ENCODE assay signal across 15 cellular contexts in the genomic region with DNA sequence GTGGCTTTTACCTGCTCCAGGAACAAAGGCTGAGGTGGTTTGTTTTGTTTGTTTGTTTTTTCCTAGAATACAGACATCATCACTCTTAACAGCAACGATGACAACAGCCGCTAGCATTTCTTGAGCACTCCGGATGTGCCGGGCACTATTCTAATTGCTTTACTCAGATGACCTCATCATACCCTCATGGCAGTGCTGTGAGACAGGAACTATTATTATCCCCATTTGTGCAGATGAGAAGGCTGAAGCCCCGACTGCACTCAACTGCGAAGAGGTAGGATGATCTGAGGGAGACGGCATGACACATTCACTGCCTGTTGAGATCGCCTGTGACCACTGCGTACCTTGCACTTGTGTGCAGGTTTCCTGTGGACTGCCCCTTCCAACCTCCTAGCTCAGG.
DNase-seq lines count a peak whose midpoint lies in the region; ATAC-seq lines count a peak whose summit lies in the region.
"Had no signal": no experiment of that assay in that cellular context is flagged by ENCODE, and none has a peak within 500 bp of the region (broad histone marks: within the 10 kb centered on the region; RNA-seq: fewer than 3 reads in every experiment).

No MANE protein-coding gene starts in this region.

- DNase-seq in COLO668 (lab: John Stamatoyannopoulos, UW; ENCODE audit: unreplicated experiment) (peak; percentile 86), Daoy (ENCODE audit: low read depth) (peak; percentile 17), NCI-H2227 (lab: John Stamatoyannopoulos, UW; ENCODE audit: unreplicated experiment) (peak; percentile 73), islet precursor cell (peak; percentile 71), COR-L47 (lab: John Stamatoyannopoulos, UW) (no peak), cerebellum (ENCODE audit: low spot score) (no peak)
- DNase-seq: activated gamma-delta T cell; aorta; colonic mucosa; HCEC 1CT; KBM-7; NCI-H1694; stimulated activated naive CD4-positive, alpha-beta T cell treated with Interleukin-2 at 50 U/mL for 16 hours; uterus had no signal

- no peak for ATAC-seq in HG02623 (IDR thresholded peaks at IDR 0.05; ENCODE audit: unreplicated experiment)

Comparison
In these comparisons a context has a peak if more than half of its experiments do, and no peak if none do; other contexts are left out.
1. DNase-seq: peak in COLO668 (single experiment), Daoy (single experiment), NCI-H2227 (single experiment) and islet precursor cell (single experiment); none in COR-L47 (single experiment) and cerebellum (single experiment).